1 cellular context compared by ENCODE assay signal in the genomic region with DNA sequence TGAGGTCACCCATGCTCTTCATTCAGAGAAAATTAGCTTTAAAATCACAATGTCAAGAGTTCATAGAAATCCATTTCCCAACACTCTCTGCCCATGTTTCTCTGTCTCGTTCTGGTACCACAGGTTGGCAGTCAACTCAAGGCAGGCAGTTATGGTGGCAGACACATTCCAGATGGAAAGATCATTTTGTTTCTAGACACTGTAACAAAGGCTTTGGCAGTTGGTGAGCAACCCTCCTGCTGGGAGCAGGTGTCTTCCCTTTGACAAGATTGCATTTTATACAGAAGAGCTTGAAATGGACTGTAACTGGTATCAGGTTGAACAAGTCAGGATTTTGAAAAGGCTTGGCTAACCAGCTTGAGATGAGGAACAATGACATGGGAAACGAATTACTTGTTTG.
TF ChIP-seq lines count a peak whose summit lies in the region.

No MANE protein-coding gene starts in this region.

TF ChIP-seq in GM23338, 12 proteins besides CTCF, POLR2A, EP300 and RAD21 (continued from another document):
- TF ChIP-seq, protein P1, sequence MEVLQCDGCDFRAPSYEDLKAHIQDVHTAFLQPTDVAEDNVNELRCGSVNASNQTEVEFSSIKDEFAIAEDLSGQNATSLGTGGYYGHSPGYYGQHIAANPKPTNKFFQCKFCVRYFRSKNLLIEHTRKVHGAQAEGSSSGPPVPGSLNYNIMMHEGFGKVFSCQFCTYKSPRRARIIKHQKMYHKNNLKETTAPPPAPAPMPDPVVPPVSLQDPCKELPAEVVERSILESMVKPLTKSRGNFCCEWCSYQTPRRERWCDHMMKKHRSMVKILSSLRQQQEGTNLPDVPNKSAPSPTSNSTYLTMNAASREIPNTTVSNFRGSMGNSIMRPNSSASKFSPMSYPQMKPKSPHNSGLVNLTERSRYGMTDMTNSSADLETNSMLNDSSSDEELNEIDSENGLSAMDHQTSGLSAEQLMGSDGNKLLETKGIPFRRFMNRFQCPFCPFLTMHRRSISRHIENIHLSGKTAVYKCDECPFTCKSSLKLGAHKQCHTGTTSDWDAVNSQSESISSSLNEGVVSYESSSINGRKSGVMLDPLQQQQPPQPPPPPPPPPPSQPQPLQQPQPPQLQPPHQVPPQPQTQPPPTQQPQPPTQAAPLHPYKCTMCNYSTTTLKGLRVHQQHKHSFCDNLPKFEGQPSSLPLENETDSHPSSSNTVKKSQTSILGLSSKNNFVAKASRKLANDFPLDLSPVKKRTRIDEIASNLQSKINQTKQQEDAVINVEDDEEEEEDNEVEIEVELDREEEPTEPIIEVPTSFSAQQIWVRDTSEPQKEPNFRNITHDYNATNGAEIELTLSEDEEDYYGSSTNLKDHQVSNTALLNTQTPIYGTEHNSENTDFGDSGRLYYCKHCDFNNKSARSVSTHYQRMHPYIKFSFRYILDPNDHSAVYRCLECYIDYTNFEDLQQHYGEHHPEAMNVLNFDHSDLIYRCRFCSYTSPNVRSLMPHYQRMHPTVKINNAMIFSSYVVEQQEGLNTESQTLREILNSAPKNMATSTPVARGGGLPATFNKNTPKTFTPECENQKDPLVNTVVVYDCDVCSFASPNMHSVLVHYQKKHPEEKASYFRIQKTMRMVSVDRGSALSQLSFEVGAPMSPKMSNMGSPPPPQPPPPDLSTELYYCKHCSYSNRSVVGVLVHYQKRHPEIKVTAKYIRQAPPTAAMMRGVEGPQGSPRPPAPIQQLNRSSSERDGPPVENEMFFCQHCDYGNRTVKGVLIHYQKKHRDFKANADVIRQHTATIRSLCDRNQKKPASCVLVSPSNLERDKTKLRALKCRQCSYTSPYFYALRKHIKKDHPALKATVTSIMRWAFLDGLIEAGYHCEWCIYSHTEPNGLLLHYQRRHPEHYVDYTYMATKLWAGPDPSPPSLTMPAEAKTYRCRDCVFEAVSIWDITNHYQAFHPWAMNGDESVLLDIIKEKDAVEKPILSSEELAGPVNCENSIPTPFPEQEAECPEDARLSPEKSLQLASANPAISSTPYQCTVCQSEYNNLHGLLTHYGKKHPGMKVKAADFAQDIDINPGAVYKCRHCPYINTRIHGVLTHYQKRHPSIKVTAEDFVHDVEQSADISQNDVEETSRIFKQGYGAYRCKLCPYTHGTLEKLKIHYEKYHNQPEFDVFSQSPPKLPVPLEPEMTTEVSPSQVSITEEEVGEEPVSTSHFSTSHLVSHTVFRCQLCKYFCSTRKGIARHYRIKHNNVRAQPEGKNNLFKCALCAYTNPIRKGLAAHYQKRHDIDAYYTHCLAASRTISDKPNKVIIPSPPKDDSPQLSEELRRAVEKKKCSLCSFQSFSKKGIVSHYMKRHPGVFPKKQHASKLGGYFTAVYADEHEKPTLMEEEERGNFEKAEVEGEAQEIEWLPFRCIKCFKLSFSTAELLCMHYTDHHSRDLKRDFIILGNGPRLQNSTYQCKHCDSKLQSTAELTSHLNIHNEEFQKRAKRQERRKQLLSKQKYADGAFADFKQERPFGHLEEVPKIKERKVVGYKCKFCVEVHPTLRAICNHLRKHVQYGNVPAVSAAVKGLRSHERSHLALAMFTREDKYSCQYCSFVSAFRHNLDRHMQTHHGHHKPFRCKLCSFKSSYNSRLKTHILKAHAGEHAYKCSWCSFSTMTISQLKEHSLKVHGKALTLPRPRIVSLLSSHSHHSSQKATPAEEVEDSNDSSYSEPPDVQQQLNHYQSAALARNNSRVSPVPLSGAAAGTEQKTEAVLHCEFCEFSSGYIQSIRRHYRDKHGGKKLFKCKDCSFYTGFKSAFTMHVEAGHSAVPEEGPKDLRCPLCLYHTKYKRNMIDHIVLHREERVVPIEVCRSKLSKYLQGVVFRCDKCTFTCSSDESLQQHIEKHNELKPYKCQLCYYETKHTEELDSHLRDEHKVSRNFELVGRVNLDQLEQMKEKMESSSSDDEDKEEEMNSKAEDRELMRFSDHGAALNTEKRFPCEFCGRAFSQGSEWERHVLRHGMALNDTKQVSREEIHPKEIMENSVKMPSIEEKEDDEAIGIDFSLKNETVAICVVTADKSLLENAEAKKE (CRISPR knock-in tag; IDR thresholded peaks at IDR 0.05), result no peak
- TF ChIP-seq JUNB (IDR thresholded peaks at IDR 0.05; ENCODE audit: unreplicated experiment), result no peak
- no peak for TF ChIP-seq EZH2 (IDR thresholded peaks at IDR 0.05; ENCODE audit: low read depth, unreplicated experiment)
- TF ChIP-seq ZNF114 (CRISPR knock-in tag; IDR thresholded peaks at IDR 0.05), result no peak
